In genomic region chr9:73806876-73807275, GRCh38 we compare ENCODE assay signal across 23 cellular contexts.
"Had no signal": no experiment of that assay in that cellular context is flagged by ENCODE, and none has a peak within 500 bp of the region (broad histone marks: within the 10 kb centered on the region; RNA-seq: fewer than 3 reads in every experiment).

No MANE protein-coding gene starts in this region.

- H3K4me3 Mint-ChIP-seq: immature natural killer cell; naive thymus-derived CD8-positive, alpha-beta T cell had no signal

- ATAC-seq: gastroesophageal sphincter; left cardiac atrium; lower lobe of right lung; mucosa of descending colon; naive thymus-derived CD8-positive, alpha-beta T cell; sciatic nerve had no signal

- H3K27me3 ChIP-seq: colonic mucosa, gastroesophageal sphincter, neutrophil, stomach, thyroid gland, upper lobe of left lung, uterus had no signal

- H3K27ac Mint-ChIP-seq: immature natural killer cell; naive thymus-derived CD8-positive, alpha-beta T cell had no signal

- H3K9me3 ChIP-seq: colonic mucosa, gastroesophageal sphincter, left ventricle myocardium inferior, lower lobe of right lung, mucosa of descending colon, neutrophil, stomach, thyroid gland, upper lobe of left lung, uterus had no signal

- H3K36me3 ChIP-seq: colonic mucosa, gastroesophageal sphincter, left ventricle myocardium inferior, lower lobe of right lung, neutrophil, stomach, thyroid gland, upper lobe of left lung, uterus had no signal

- H3K4me1 Mint-ChIP-seq: immature natural killer cell; naive thymus-derived CD8-positive, alpha-beta T cell had no signal

- FAIRE-seq: endothelial cell of umbilical vein, kidney had no signal

- H3K27ac ChIP-seq: colonic mucosa, gastroesophageal sphincter, left ventricle myocardium inferior, lower lobe of right lung, neutrophil, stomach, thyroid gland, upper lobe of left lung, uterus had no signal

- H3K4me1 ChIP-seq: colonic mucosa, gastroesophageal sphincter, left ventricle myocardium inferior, lower lobe of right lung, stomach, thyroid gland, upper lobe of left lung, uterus had no signal

- H3K36me3 Mint-ChIP-seq: immature natural killer cell; naive thymus-derived CD8-positive, alpha-beta T cell had no signal

- DNase-seq: cerebellar nuclear complex; colonic mucosa; dermis blood vessel endothelial cell; erythroblast; glutamatergic neuron; immature natural killer cell; kidney; left cardiac atrium; left ventricle myocardium inferior; lower lobe of right lung; mucosa of descending colon; naive thymus-derived CD8-positive, alpha-beta T cell; stimulated activated CD4-positive, alpha-beta T cell treated with anti-CD3 and anti-CD28 coated beads, Interleukin-2, amount 100 ng/mL, for 24 hours; stimulated activated CD4-positive, alpha-beta T cell treated with anti-CD3 and anti-CD28 coated beads, Interleukin-4, amount 100 ng/mL, for 4 hours; stimulated activated naive CD4-positive, alpha-beta T cell; stomach; thyroid gland; upper lobe of left lung; uterus had no signal

- H3K4me3 ChIP-seq: colonic mucosa, gastroesophageal sphincter, left ventricle myocardium inferior, lower lobe of right lung, mucosa of descending colon, stomach, thyroid gland, upper lobe of left lung, uterus had no signal
